ENCODE assay signal across 8 cellular contexts in the genomic region with DNA sequence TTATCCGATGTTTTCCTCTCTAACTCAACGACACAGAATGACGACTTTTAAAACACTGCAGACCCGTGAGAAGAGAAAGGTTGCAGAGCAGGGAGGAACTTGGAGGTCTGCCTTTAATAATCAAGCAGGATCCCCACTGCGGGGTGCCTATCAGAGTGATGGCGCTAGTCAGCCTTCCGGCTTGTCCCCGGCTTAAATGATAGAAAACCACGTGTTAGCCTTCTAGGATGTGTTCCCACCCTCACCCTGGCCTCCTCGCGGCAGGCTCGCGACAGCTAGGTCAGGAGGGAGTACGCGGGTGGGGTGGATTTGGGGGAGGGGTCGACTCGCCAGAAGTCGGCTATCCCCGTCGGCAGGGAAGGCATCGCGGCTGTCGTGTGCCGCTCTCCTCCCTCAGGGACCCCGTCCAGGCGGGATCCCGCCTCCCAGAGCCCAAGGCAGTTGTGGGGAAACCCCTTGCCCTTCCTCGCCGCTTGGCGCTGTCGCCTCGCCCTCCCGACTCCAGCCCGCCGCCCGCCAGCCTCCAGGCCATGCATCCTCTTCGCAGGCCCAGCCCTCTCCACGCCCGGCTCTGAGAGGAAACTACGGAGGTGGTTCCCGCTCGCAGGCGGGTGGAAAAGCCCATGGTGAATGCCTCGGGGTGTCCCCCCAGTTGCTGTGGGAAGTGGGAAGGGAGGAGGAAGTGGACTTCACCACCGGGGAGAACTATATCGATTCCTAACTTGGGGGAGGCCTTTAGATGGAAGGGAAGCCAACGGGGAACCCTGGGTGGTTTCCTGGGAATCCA. TPM values are rescaled to one million over a fixed set of nuclear protein-coding genes. Genes with fewer than 3 reads are reported as not detected.
DNase-seq lines count a peak whose midpoint lies in the region; ATAC-seq and TF ChIP-seq lines count a peak whose summit lies in the region.

No MANE protein-coding gene starts in this region.

- H3K27me3 ChIP-seq in DND-41 (ENCODE audit: insufficient read depth, low read length, poor library complexity): no peaks in the 10 kb centered on the region
- H3K27me3 ChIP-seq in neuronal stem cell (ENCODE audit: control insufficient read depth in 3 of 3, insufficient read depth in 3 of 3, low read depth in 1 of 3, low read length in 3 of 3): no peaks in the 10 kb centered on the region

- H3K4me2 ChIP-seq in DND-41 (ENCODE audit: insufficient read depth, low read length) (peak overlapping the region; percentile 81), neuronal stem cell (ENCODE audit: insufficient read depth, low read length, poor library complexity, severe bottlenecking) (peak overlapping the region; percentile 96)

- WGBS in neuronal stem cell (ENCODE audit: extremely low coverage in 2 of 2, insufficient read length in 2 of 2, insufficient replicate concordance in 1 of 2), 2 donors: no CpG with 5 or more reads among the region's 47 CpGs

- peak overlapping the region; percentile 90 for H2AFZ ChIP-seq in DND-41 (ENCODE audit: low read depth, low read length)
- H2AFZ ChIP-seq in neuronal stem cell (ENCODE audit: low read length): peak overlapping the region; percentile 100

- H3K79me1 ChIP-seq in neuronal stem cell (ENCODE audit: low read depth, low read length): peaks cover 10% of the 10 kb centered on the region

- H3K36me3 ChIP-seq in DND-41 (ENCODE audit: insufficient read depth, low read length) (peaks cover 10% of the 10 kb centered on the region), neuronal stem cell (replicated peaks in 1 of 2; ENCODE audit: control insufficient read depth in 2 of 2, insufficient read depth in 2 of 2, low read length in 2 of 2) (peaks cover 0 to 19% of the 10 kb centered on the region in 2 donors)

- H2BK120ac ChIP-seq in neuronal stem cell (ENCODE audit: low read depth, low read length): peak overlapping the region; percentile 88

- peak; percentile 31 for TF ChIP-seq CTCF in DND-41 (IDR thresholded peaks at IDR 0.05; ENCODE audit: borderline replicate concordance, extremely low read depth, low read length, poor library complexity, severe bottlenecking)

- no peak overlapping the region for H2AK5ac ChIP-seq in neuronal stem cell (ENCODE audit: low read depth, low read length)

- peak; percentile 82 for DNase-seq in DND-41
- peak; percentile 78 for DNase-seq in LHCN-M2 (ENCODE audit: low read depth)
- DNase-seq in SHP77 (lab: John Stamatoyannopoulos, UW): peak; percentile 86 to 90
- peak; percentile 53 for DNase-seq in activated gamma-delta T cell treated with Interleukin-2 at 50 U/mL for 16 hours
- peak; percentile 78 for DNase-seq in foreskin melanocyte
- DNase-seq in neuronal stem cell (ENCODE audit: low spot score): no peak
- peak in 48 of 49 donors; percentile 45 to 95 (median 79) for DNase-seq in substantia nigra (lab: John Stamatoyannopoulos, UW)

- H3K79me2 ChIP-seq in DND-41 (ENCODE audit: insufficient read depth, low read length): peaks cover 39% of the 10 kb centered on the region

- H3K4ac ChIP-seq in neuronal stem cell (ENCODE audit: low read length): peak overlapping the region; percentile 26

- peak; percentile 38 for ATAC-seq in DND-41 (ENCODE audit: insufficient read depth, low read depth)
- peak; percentile 26 for ATAC-seq in GM21825 (IDR thresholded peaks at IDR 0.05; ENCODE audit: unreplicated experiment)

- peak overlapping the region; percentile 92 for H2BK15ac ChIP-seq in neuronal stem cell (ENCODE audit: low read length)

- H3K18ac ChIP-seq in neuronal stem cell (ENCODE audit: low read length): peak overlapping the region; percentile 89

- H2BK5ac ChIP-seq in neuronal stem cell (ENCODE audit: low read length): peak overlapping the region; percentile 98

- peak overlapping the region; percentile 62 to 88 for H3K4me3 ChIP-seq in DND-41 (ENCODE audit: low read depth in 1 of 2, low read length in 2 of 2)
- peak overlapping the region; percentile 92 to 93 for H3K4me3 ChIP-seq in neuronal stem cell (ENCODE audit: low read length in 2 of 2)

- H4K8ac ChIP-seq in neuronal stem cell (ENCODE audit: low read depth, low read length): no peak overlapping the region

- H3K9ac ChIP-seq in DND-41 (ENCODE audit: low read depth, low read length): peak overlapping the region; percentile 97
- peak overlapping the region; percentile 90 for H3K9ac ChIP-seq in neuronal stem cell (ENCODE audit: low read depth, low read length, poor library complexity)

- H3K27ac ChIP-seq in DND-41 (ENCODE audit: low read length) (peak overlapping the region; percentile 99), neuronal stem cell (replicated peaks; ENCODE audit: low read length) (peak overlapping the region; percentile 99), substantia nigra (ENCODE audit: low read depth, low read length, poor library complexity, severe bottlenecking) (peak overlapping the region; percentile 95)

- H3K14ac ChIP-seq in neuronal stem cell (ENCODE audit: low read length): no peak overlapping the region

- peaks cover 49% of the 10 kb centered on the region for H3K4me1 ChIP-seq in DND-41 (ENCODE audit: insufficient read depth, low read length)
- H3K4me1 ChIP-seq in neuronal stem cell (ENCODE audit: control insufficient read depth in 2 of 2, insufficient read depth in 1 of 2, low read depth in 1 of 2, low read length in 2 of 2): peaks cover 6 to 10% of the 10 kb centered on the region in 2 donors

- peaks cover 19% of the 10 kb centered on the region for H4K20me1 ChIP-seq in DND-41 (ENCODE audit: insufficient read depth, low read length)

- H3K23ac ChIP-seq in neuronal stem cell (ENCODE audit: low read depth, low read length, poor library complexity): peak overlapping the region; percentile 40

- H4K91ac ChIP-seq in neuronal stem cell (ENCODE audit: low read depth, low read length, poor library complexity): no peak overlapping the region

- peak overlapping the region; percentile 69 for H2BK12ac ChIP-seq in neuronal stem cell (ENCODE audit: low read length)

- H3K9me3 ChIP-seq in DND-41 (ENCODE audit: insufficient read depth, low read length, severe bottlenecking) (no peaks in the 10 kb centered on the region), neuronal stem cell (replicated peaks in 1 of 2; ENCODE audit: control insufficient read depth in 2 of 2, insufficient read depth in 1 of 2, low read depth in 1 of 2, low read length in 2 of 2) (no peaks in the 10 kb centered on the region)

RNA-seq across cellular contexts. Expression of gene SMG7, which starts 1.1 kb away (rescaled TPM):
- total RNA-seq in LHCN-M2 (2014; rRNA removed): 18.8 and 30.1 TPM in 2 replicates
- 19.9 TPM for polyA plus RNA-seq in LHCN-M2 (2012)
- polyA plus RNA-seq in neuronal stem cell (2013, experiment 1 of 2): 42.8 TPM
- polyA plus RNA-seq in neuronal stem cell (2013, experiment 2 of 2): 44.2 TPM

RNA-seq across cellular contexts. Expression of gene NMNAT2, which starts 53.0 kb away (rescaled TPM):
- 1.3 and 2.4 TPM in 2 replicates for total RNA-seq in LHCN-M2 (2014; rRNA removed)
- polyA plus RNA-seq in LHCN-M2 (2012): 3.3 TPM
- polyA plus RNA-seq in neuronal stem cell (2013, experiment 1 of 2): 0.45 TPM
- polyA plus RNA-seq in neuronal stem cell (2013, experiment 2 of 2): 0.89 TPM
